Comparison of ENCODE assay signal across 21 cellular contexts in the genomic region with DNA sequence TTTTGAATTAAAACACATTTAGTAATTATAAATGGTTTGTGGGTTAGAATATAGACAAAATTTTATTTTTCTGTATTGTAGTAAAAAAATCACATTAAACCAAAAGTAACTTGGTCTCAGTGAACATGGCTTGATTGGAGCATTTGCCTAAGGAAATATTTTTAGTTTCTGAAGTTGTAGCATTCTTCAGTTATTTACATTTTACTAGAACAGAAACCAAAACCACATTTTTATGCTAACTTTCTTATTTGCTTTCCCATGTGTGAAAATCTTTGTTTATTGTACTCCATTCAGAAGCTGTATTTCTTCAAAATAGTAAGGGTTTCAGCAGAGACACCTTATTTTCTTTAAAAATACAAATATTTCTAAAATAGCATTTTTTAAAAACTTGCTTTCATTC.
DNase-seq lines count a peak whose midpoint lies in the region; ATAC-seq and FAIRE-seq lines count a peak whose summit lies in the region.
"Had no signal": no experiment of that assay in that cellular context is flagged by ENCODE, and none has a peak within 500 bp of the region (broad histone marks: within the 10 kb centered on the region; RNA-seq: fewer than 3 reads in every experiment).

No MANE protein-coding gene starts in this region.

- DNase-seq in fibroblast of peridontal ligament (ENCODE audit: extremely low read depth) (peak; percentile 23), ureter (ENCODE audit: low spot score) (no peak), HTR-8/SVneo (ENCODE audit: insufficient read length, low spot score) (no peak), NCI-H774 (lab: John Stamatoyannopoulos, UW) (no peak)
- DNase-seq in stimulated activated CD4-positive, alpha-beta T cell treated with anti-CD3 and anti-CD28 coated beads, Interleukin-4, amount 100 ng/mL, for 24 hours: no peak
- DNase-seq: 8988T, DMS79, H9, Kasumi-1, NCI-H1092 treated with DMSO at 0.1 percent for 48 hours, NCI-H146, NCI-H2081, NCI-H748 treated with DMSO at 0.1 percent for 48 hours, SHP77, SK-N-SH, T-cell had no signal

- ATAC-seq in GM18517 (IDR thresholded peaks at IDR 0.05; ENCODE audit: unreplicated experiment) (peak; percentile 71), GM21447 (IDR thresholded peaks at IDR 0.05; ENCODE audit: unreplicated experiment) (peak; percentile 72), HG03378 (IDR thresholded peaks at IDR 0.05; ENCODE audit: unreplicated experiment) (peak; percentile 61)
- ATAC-seq: T-cell had no signal

- FAIRE-seq in HTR-8/SVneo (lab: Jason Lieb, UNC): no peak
- FAIRE-seq: GM12892, GM19239 had no signal
